9 cellular contexts compared by ENCODE assay signal in genomic region chr3:54951405-54951804, GRCh38. TPM values are rescaled to one million over a fixed set of nuclear protein-coding genes. Genes with fewer than 3 reads are reported as not detected.
DNase-seq lines count a peak whose midpoint lies in the region; ATAC-seq and TF ChIP-seq lines count a peak whose summit lies in the region.
"Had no signal": no experiment of that assay in that cellular context is flagged by ENCODE, and none has a peak within 500 bp of the region (broad histone marks: within the 10 kb centered on the region; RNA-seq: fewer than 3 reads in every experiment).

No MANE protein-coding gene starts in this region.

- BruUV-seq in IMR-90 (replicated peaks; lab: Mats Ljungman, UMichigan): no TSS peak

- H4K5ac ChIP-seq in IMR-90 (ENCODE audit: low read depth, low read length): peak overlapping the region; percentile 53; the same call in 1 of the 2 replicates

- H2AFZ ChIP-seq in IMR-90 (replicated peaks; ENCODE audit: low read length, poor library complexity): peak overlapping the region; percentile 72

- peak overlapping the region; percentile 36 to 74 for H4K8ac ChIP-seq in IMR-90 (ENCODE audit: low read depth in 2 of 2, low read length in 2 of 2)

- no peaks in the 10 kb centered on the region for H3K27me3 Mint-ChIP-seq in activated CD4-positive, alpha-beta T cell treated with anti-CD3 and anti-CD28 coated beads, Interleukin-2, amount 10 ng/mL, durations not matched to agents 7 days and 5 days

- intact Hi-C loops in IMR-90 (cut with micrococcal nuclease): loop anchor here (1.0 to 5.0 kb wide), 12 partner anchors 81 to 1091 kb away; no protein-coding TSS in a partner anchor

- H3K27me3 ChIP-seq in IMR-90 (ENCODE audit: control insufficient read depth, insufficient read depth, low read length): no peaks in the 10 kb centered on the region

- peak overlapping the region; percentile 78 for H2AK5ac ChIP-seq in IMR-90 (ENCODE audit: low read depth, low read length)

- peak overlapping the region; percentile 74; the same call in 1 of the 3 replicates for H2BK15ac ChIP-seq in IMR-90 (ENCODE audit: low read depth, low read length)

- CTCF ChIA-PET in IMR-90 (lab: Yijun Ruan, JAX): interaction anchor here (1.2 kb wide), 1 partner anchor 32 kb away, joined by 3 read pairs; no protein-coding TSS in a partner anchor
- CTCF ChIA-PET in activated CD4-positive, alpha-beta T cell treated with anti-CD3 and anti-CD28 coated beads, Interleukin-2, amount 10 ng/mL, durations not matched to agents 7 days and 5 days (lab: Charles Lee): no interaction called here

- H3K36me3 Mint-ChIP-seq in activated CD4-positive, alpha-beta T cell treated with anti-CD3 and anti-CD28 coated beads, Interleukin-2, amount 10 ng/mL, durations not matched to agents 7 days and 5 days (ENCODE audit: low read depth): no peaks in the 10 kb centered on the region
- H3K36me3 Mint-ChIP-seq: activated naive CD8-positive, alpha-beta T cell treated with anti-CD3 and anti-CD28 coated beads, Interleukin-2, amount 10 ng/mL, durations not matched to agents 7 days and 5 days had no signal

- DNase-seq in AG20443 (ENCODE audit: low spot score) (peak; percentile 94), IMR-90 (peak; percentile 93), astrocyte of the cerebellum (ENCODE audit: low read depth) (peak; percentile 93), iPS-NIHi7 (ENCODE audit: extremely low spot score) (peak; percentile 79), superior temporal gyrus (ENCODE audit: extremely low spot score) (peak; percentile 28)
- no peak for DNase-seq in activated CD4-positive, alpha-beta T cell treated with anti-CD3 and anti-CD28 coated beads, Interleukin-2, amount 10 ng/mL, durations not matched to agents 7 days and 5 days
- DNase-seq: activated naive CD8-positive, alpha-beta T cell treated with anti-CD3 and anti-CD28 coated beads, Interleukin-2, amount 10 ng/mL, durations not matched to agents 7 days and 5 days had no signal

- H3K27ac Mint-ChIP-seq in activated CD4-positive, alpha-beta T cell treated with anti-CD3 and anti-CD28 coated beads, Interleukin-2, amount 10 ng/mL, durations not matched to agents 7 days and 5 days: no peak overlapping the region
- H3K27ac Mint-ChIP-seq: activated naive CD8-positive, alpha-beta T cell treated with anti-CD3 and anti-CD28 coated beads, Interleukin-2, amount 10 ng/mL, durations not matched to agents 7 days and 5 days had no signal

- no peaks in the 10 kb centered on the region for H3K9me3 Mint-ChIP-seq in activated CD4-positive, alpha-beta T cell treated with anti-CD3 and anti-CD28 coated beads, Interleukin-2, amount 10 ng/mL, durations not matched to agents 7 days and 5 days
- H3K9me3 Mint-ChIP-seq: activated naive CD8-positive, alpha-beta T cell treated with anti-CD3 and anti-CD28 coated beads, Interleukin-2, amount 10 ng/mL, durations not matched to agents 7 days and 5 days had no signal

- H2BK120ac ChIP-seq in IMR-90 (ENCODE audit: low read depth, low read length): peak overlapping the region; percentile 94

- no peak overlapping the region for H3K4me3 Mint-ChIP-seq in activated CD4-positive, alpha-beta T cell treated with anti-CD3 and anti-CD28 coated beads, Interleukin-2, amount 10 ng/mL, durations not matched to agents 7 days and 5 days
- H3K4me3 Mint-ChIP-seq: activated naive CD8-positive, alpha-beta T cell treated with anti-CD3 and anti-CD28 coated beads, Interleukin-2, amount 10 ng/mL, durations not matched to agents 7 days and 5 days had no signal

- H3K18ac ChIP-seq in IMR-90 (ENCODE audit: low read depth, low read length): no peak overlapping the region

- in situ Hi-C loops in IMR-90 (cut with MboI; ENCODE audit: low sequenced_read_pairs): loop anchor here (5.0 kb wide), 2 partner anchors 216 to 531 kb away; no protein-coding TSS in a partner anchor
- in situ Hi-C loops in astrocyte of the cerebellum (cut with HindIII; ENCODE audit: low sequenced_read_pairs): loop anchor here (25.0 kb wide), 1 partner anchor 536 kb away; the partner anchor contains the start of gene WNT5A

- H3K4ac ChIP-seq in IMR-90 (ENCODE audit: low read depth, low read length): peak overlapping the region; percentile 91

- dilution Hi-C loops in IMR-90 (cut with HindIII; ENCODE audit: low sequenced_read_pairs, unreplicated experiment): no loop called here

- H2BK20ac ChIP-seq in IMR-90 (ENCODE audit: low read depth, low read length): peak overlapping the region; percentile 95

- H3K36me3 ChIP-seq in IMR-90 (ENCODE audit: control insufficient read depth, insufficient read depth, low read length): no peaks in the 10 kb centered on the region

- no peaks in the 10 kb centered on the region for H3K9me3 ChIP-seq in IMR-90 (ENCODE audit: control insufficient read depth, insufficient read depth, low read length)

- no peaks in the 10 kb centered on the region for H4K20me1 ChIP-seq in IMR-90 (ENCODE audit: insufficient read depth, low read length)

- peak overlapping the region; percentile 29 for H3K27ac ChIP-seq in IMR-90 (ENCODE audit: insufficient read depth, low read length)

- 0% methylated on average over 2 of the region's 8 CpGs; no CpG with 5 or more reads in 1 of the 2 experiments for WGBS in IMR-90 (ENCODE audit: extremely low coverage in 2 of 2, insufficient read length in 1 of 2), 2 experiments

- H3K79me1 ChIP-seq in IMR-90 (ENCODE audit: low read depth in 1 of 2, low read length in 2 of 2): peaks cover 5 to 25% of the 10 kb centered on the region in 2 experiments; a peak in 3 of 4 replicates

- POLR2A ChIA-PET in IMR-90 (lab: Charles Lee; ENCODE audit: unreplicated experiment): no interaction called here
- POLR2A ChIA-PET in activated CD4-positive, alpha-beta T cell treated with anti-CD3 and anti-CD28 coated beads, Interleukin-2, amount 10 ng/mL, durations not matched to agents 7 days and 5 days (lab: Charles Lee): no interaction called here

- H3K14ac ChIP-seq in IMR-90 (replicated peaks; ENCODE audit: low read depth, low read length): peak overlapping the region; percentile 56

- peak overlapping the region; percentile 23; the same call in 1 of the 2 replicates for H3K23ac ChIP-seq in IMR-90 (ENCODE audit: low read depth, low read length)

- H3K9me1 ChIP-seq in IMR-90 (ENCODE audit: insufficient read depth, low read length): peaks cover 23% of the 10 kb centered on the region

- H2BK5ac ChIP-seq in IMR-90 (ENCODE audit: low read depth, low read length, poor library complexity, severe bottlenecking): peak overlapping the region; percentile 74

- no peak overlapping the region for H3K9ac ChIP-seq in IMR-90 (ENCODE audit: low read depth, low read length)

- peak; percentile 99 for TF ChIP-seq RAD21 in IMR-90 (IDR thresholded peaks at IDR 0.05; ENCODE audit: low read length)

- H3K4me1 ChIP-seq in IMR-90 (ENCODE audit: control insufficient read depth, insufficient read depth, low read length): peaks cover 18% of the 10 kb centered on the region

- H3K4me2 ChIP-seq in IMR-90 (ENCODE audit: low read depth, low read length): no peak overlapping the region

- no peak overlapping the region for H3K4me3 ChIP-seq in IMR-90 (ENCODE audit: insufficient read depth, low read depth, low read length)
- H3K4me3 ChIP-seq in astrocyte of the cerebellum (ENCODE audit: low read depth, low read length): no peak overlapping the region

- H4K91ac ChIP-seq in IMR-90 (ENCODE audit: insufficient read depth, low read depth, low read length): peak overlapping the region; percentile 86

- TF ChIP-seq CTCF in IMR-90 (conservative IDR thresholded peaks at IDR 0.05; ENCODE audit: low read depth, low read length) (peak; percentile 92), astrocyte of the cerebellum (IDR thresholded peaks at IDR 0.05; ENCODE audit: low read depth, low read length, missing control alignments) (peak; percentile 77)

- ATAC-seq in IMR-90 (ENCODE audit: low read depth) (peak; percentile 89), HG03108 (IDR thresholded peaks at IDR 0.05; ENCODE audit: unreplicated experiment) (no peak), GM19467 (IDR thresholded peaks at IDR 0.05; ENCODE audit: unreplicated experiment) (no peak)

- no peaks in the 10 kb centered on the region for H3K4me1 Mint-ChIP-seq in activated CD4-positive, alpha-beta T cell treated with anti-CD3 and anti-CD28 coated beads, Interleukin-2, amount 10 ng/mL, durations not matched to agents 7 days and 5 days
- H3K4me1 Mint-ChIP-seq: activated naive CD8-positive, alpha-beta T cell treated with anti-CD3 and anti-CD28 coated beads, Interleukin-2, amount 10 ng/mL, durations not matched to agents 7 days and 5 days had no signal

- H2AK9ac ChIP-seq in IMR-90 (replicated peaks; ENCODE audit: low read depth, low read length, poor library complexity): peak overlapping the region; percentile 79

- H3K56ac ChIP-seq in IMR-90 (ENCODE audit: extremely low read depth, insufficient read depth, low read length): 0 out of 2 replicates have a peak overlapping the region, but pooled peaks have one; percentile 46

- TF ChIP-seq POLR2A in IMR-90 (IDR thresholded peaks at IDR 0.05; ENCODE audit: low read depth, low read length): peak; percentile 53; the same call in 1 of the 2 replicates

TF ChIP-seq in IMR-90, 13 proteins besides CTCF, POLR2A, EP300 and RAD21 (continues in another document):
- TF ChIP-seq, protein P1, sequence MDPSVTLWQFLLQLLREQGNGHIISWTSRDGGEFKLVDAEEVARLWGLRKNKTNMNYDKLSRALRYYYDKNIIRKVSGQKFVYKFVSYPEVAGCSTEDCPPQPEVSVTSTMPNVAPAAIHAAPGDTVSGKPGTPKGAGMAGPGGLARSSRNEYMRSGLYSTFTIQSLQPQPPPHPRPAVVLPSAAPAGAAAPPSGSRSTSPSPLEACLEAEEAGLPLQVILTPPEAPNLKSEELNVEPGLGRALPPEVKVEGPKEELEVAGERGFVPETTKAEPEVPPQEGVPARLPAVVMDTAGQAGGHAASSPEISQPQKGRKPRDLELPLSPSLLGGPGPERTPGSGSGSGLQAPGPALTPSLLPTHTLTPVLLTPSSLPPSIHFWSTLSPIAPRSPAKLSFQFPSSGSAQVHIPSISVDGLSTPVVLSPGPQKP (IDR thresholded peaks at IDR 0.05; ENCODE audit: borderline replicate concordance, low read depth, low read length): no peak
- TF ChIP-seq RCOR1 (IDR thresholded peaks at IDR 0.05; ENCODE audit: insufficient replicate concordance, low read length) (peak; percentile 80), USF2 (IDR thresholded peaks at IDR 0.05; ENCODE audit: low read depth, low read length) (no peak)

RNA-seq across cellular contexts. Expression of gene LRTM1, which starts 23.5 kb away (rescaled TPM):
- not detected in 2 replicates for total RNA-seq in IMR-90 (2012; rRNA removed)
- not detected in 2 replicates for polyA plus RNA-seq in IMR-90 (2012; rRNA removed)
- not detected in 2 replicates for polyA plus RNA-seq in IMR-90 (2012; cell fraction: cytosol; rRNA removed)
- polyA plus RNA-seq in IMR-90 (2012; cell fraction: nucleus; rRNA removed; ENCODE audit: low replicate concordance): 0.06 TPM in 1 of 2 replicates, not detected in the other
- not detected for total RNA-seq in activated CD4-positive, alpha-beta T cell treated with anti-CD3 and anti-CD28 coated beads, Interleukin-2, amount 10 ng/mL, durations not matched to agents 7 days and 5 days
- total RNA-seq: activated naive CD8-positive, alpha-beta T cell treated with anti-CD3 and anti-CD28 coated beads, Interleukin-2, amount 10 ng/mL, durations not matched to agents 7 days and 5 days had no signal
